In genomic region chr2:102101097-102101843, GRCh38 we compare ENCODE assay signal across 23 cellular contexts. TPM values are rescaled to one million over a fixed set of nuclear protein-coding genes. Genes with fewer than 3 reads are reported as not detected.
A peak's percentile ranks its signal among the peaks of the same experiment; 100 is the strongest.
DNase-seq lines count a peak whose midpoint lies in the region; ATAC-seq, FAIRE-seq and TF ChIP-seq lines count a peak whose summit lies in the region.
"Had no signal": no experiment of that assay in that cellular context is flagged by ENCODE, and none has a peak within 500 bp of the region (broad histone marks: within the 10 kb centered on the region; RNA-seq: fewer than 3 reads in every experiment).

No MANE protein-coding gene starts in this region.

- H3K36me3 ChIP-seq in ACC112 (ENCODE audit: insufficient read depth, low read length), result peaks cover 7% of the 10 kb centered on the region; the same call in 1 of the 2 replicates
- H3K36me3 ChIP-seq in PC-3 (ENCODE audit: low read depth, low read length), result no peaks in the 10 kb centered on the region
- no peaks in the 10 kb centered on the region for H3K36me3 ChIP-seq in pancreas
- H3K36me3 ChIP-seq: BLaER1 treated with 17β-estradiol and CSF1 and Interleukin-3, amounts not matched to agents 10 nM and 100 nM; lower lobe of right lung; tibial artery had no signal

- H3K27me3 ChIP-seq in ACC112 (ENCODE audit: insufficient read depth, low read length) (no peaks in the 10 kb centered on the region), PC-3 (ENCODE audit: low read length) (no peaks in the 10 kb centered on the region), foreskin keratinocyte (no peaks in the 10 kb centered on the region), pancreas (no peaks in the 10 kb centered on the region)
- H3K27me3 ChIP-seq: BLaER1 treated with 17β-estradiol and CSF1 and Interleukin-3, amounts not matched to agents 10 nM and 100 nM; tibial artery had no signal

- CTCF ChIA-PET in PC-3 (lab: Charles Lee), result interaction anchor here (0.7 kb wide), 1 partner anchor 65 kb away, joined by 3 read pairs; no protein-coding TSS in a partner anchor

- intact Hi-C loops in PC-3 (cut with micrococcal nuclease), result no loop called here
- intact Hi-C loops in pancreas (cut with DNase I), result no loop called here

- H3K9me2 ChIP-seq in PC-3 (replicated peaks; ENCODE audit: low read length), result no peaks in the 10 kb centered on the region; the same call in 1 of the 2 replicates

- no TSS peak for BruUV-seq in PC-3 (replicated peaks; lab: Mats Ljungman, UMichigan)

- no peak for DNase-seq in PC-3
- no peak for DNase-seq in foreskin keratinocyte
- DNase-seq in pancreas, result no peak
- no peak for DNase-seq in stimulated activated CD4-positive, alpha-beta T cell treated with anti-CD3 and anti-CD28 coated beads, Interleukin-12 subunit alpha, Interleukin-12 subunit beta, amount 100 ng/mL, for 4 hours
- no peak for DNase-seq in NCI-H1105 treated with DMSO at 0.1 percent for 48 hours (lab: John Stamatoyannopoulos, UW)
- DNase-seq: activated effector memory CD4-positive, alpha-beta T cell treated with Interleukin-2 at 50 U/mL for 16 hours; dorsolateral prefrontal cortex; lower lobe of right lung; NCI-H1436; NCI-H446; NCI-H774; right cardiac atrium; stimulated activated CD4-positive, alpha-beta T cell treated with anti-CD3 and anti-CD28 coated beads, Interleukin-15, amount 100 ng/mL, for 24 hours; stimulated activated naive CD4-positive, alpha-beta T cell treated with Interleukin-2 at 50 U/mL for 16 hours; tibial artery had no signal

- H3K4me2 ChIP-seq in PC-3 (ENCODE audit: low read length), result peak overlapping the region; percentile 36
- H3K4me2 ChIP-seq: BLaER1 treated with 17β-estradiol and CSF1 and Interleukin-3, amounts not matched to agents 10 nM and 100 nM; KMS-11 had no signal

- H3K27ac ChIP-seq in ACC112 (ENCODE audit: low read depth, low read length) (peak overlapping the region; percentile 92), PC-3 (ENCODE audit: low read length) (peak overlapping the region; percentile 86), foreskin keratinocyte (peak overlapping the region; percentile 43), pancreas (peak overlapping the region; percentile 32 to 85 (median 62))
- H3K27ac ChIP-seq: BLaER1 treated with 17β-estradiol and CSF1 and Interleukin-3, amounts not matched to agents 10 nM and 100 nM; dorsolateral prefrontal cortex; KMS-11; lower lobe of right lung; SK-N-MC; tibial artery had no signal

- FAIRE-seq in pancreas (lab: Jason Lieb, UNC), result no peak

- no peaks in the 10 kb centered on the region for H4K20me1 ChIP-seq in PC-3 (ENCODE audit: low read length)
- H4K20me1 ChIP-seq: BLaER1 treated with 17β-estradiol and CSF1 and Interleukin-3, amounts not matched to agents 10 nM and 100 nM had no signal

- 35 to 41% methylated on average over 5 of the region's 5 CpGs for WGBS in pancreas, 2 donors

- POLR2A ChIA-PET in PC-3 (lab: Charles Lee; ENCODE audit: unreplicated experiment), result no interaction called here

- ATAC-seq in PC-3 (no peak), foreskin keratinocyte (no peak), pancreas (peak in 1 of 4 donors; percentile 2), GM18909 (IDR thresholded peaks at IDR 0.05; ENCODE audit: poor library complexity, unreplicated experiment) (no peak), GM21381 (IDR thresholded peaks at IDR 0.05; ENCODE audit: unreplicated experiment) (no peak)
- ATAC-seq: lower lobe of right lung had no signal

- no peak for TF ChIP-seq CTCF in PC-3 (conservative IDR thresholded peaks at IDR 0.05; ENCODE audit: low read depth, low read length)
- TF ChIP-seq CTCF in foreskin keratinocyte (conservative IDR thresholded peaks at IDR 0.05), result no peak
- no peak for TF ChIP-seq CTCF in pancreas (IDR thresholded peaks at IDR 0.05)

- peak overlapping the region; percentile 6; the same call in 1 of the 2 replicates for H3K4me3 ChIP-seq in ACC112 (ENCODE audit: low read depth, low read length)
- no peak overlapping the region for H3K4me3 ChIP-seq in PC-3 (ENCODE audit: low read length)
- H3K4me3 ChIP-seq in pancreas, result no peak overlapping the region
- H3K4me3 ChIP-seq: BLaER1 treated with 17β-estradiol and CSF1 and Interleukin-3, amounts not matched to agents 10 nM and 100 nM; dorsolateral prefrontal cortex; lower lobe of right lung; SK-N-MC; tibial artery had no signal

- no peak overlapping the region for H2AFZ ChIP-seq in ACC112 (ENCODE audit: low read length, unreplicated experiment)
- H2AFZ ChIP-seq in PC-3 (ENCODE audit: low read length), result no peak overlapping the region

- H3K4me1 ChIP-seq in ACC112 (ENCODE audit: control insufficient read depth, insufficient read depth, low read length, unreplicated experiment) (peaks cover 41% of the 10 kb centered on the region), PC-3 (ENCODE audit: insufficient read depth, low read length) (peaks cover 32% of the 10 kb centered on the region), foreskin keratinocyte (peaks cover 12% of the 10 kb centered on the region), pancreas (peaks cover 3 to 55% (median 48%) of the 10 kb centered on the region in 3 donors)

- H3K9me3 ChIP-seq in PC-3 (ENCODE audit: low read length), result no peaks in the 10 kb centered on the region
- H3K9me3 ChIP-seq in pancreas, result no peaks in the 10 kb centered on the region
- H3K9me3 ChIP-seq: lower lobe of right lung, tibial artery had no signal

- peaks cover 48% of the 10 kb centered on the region for H3K79me2 ChIP-seq in ACC112 (ENCODE audit: control insufficient read depth, insufficient read depth, low read length, unreplicated experiment)
- no peaks in the 10 kb centered on the region for H3K79me2 ChIP-seq in PC-3 (ENCODE audit: low read length)
- H3K79me2 ChIP-seq: parathyroid adenoma had no signal

- peak overlapping the region; percentile 17; the same call in 1 of the 2 replicates for H3K9ac ChIP-seq in PC-3 (ENCODE audit: low read length)
- H3K9ac ChIP-seq: BLaER1 treated with 17β-estradiol and CSF1 and Interleukin-3, amounts not matched to agents 10 nM and 100 nM; KMS-11; parathyroid adenoma had no signal

- no peaks in the 10 kb centered on the region for H3F3A ChIP-seq in PC-3 (ENCODE audit: low read length, unreplicated experiment)

RNA-seq across cellular contexts. Expression of gene IL1R1, which starts 41.3 kb away (rescaled TPM):
- total RNA-seq in PC-3 (2014; rRNA removed), result 0.40 and 0.69 TPM in 2 replicates
- 3.6 and 4.2 TPM in 2 replicates for total RNA-seq in foreskin keratinocyte
- 1.6 and 2.5 TPM in 2 replicates for polyA plus RNA-seq in foreskin keratinocyte
- total RNA-seq in pancreas, result 10 to 100 TPM; 17.1 to 74.5 (median 29.3) TPM
- 10 to 100 TPM; 22.1 to 29.1 TPM for polyA plus RNA-seq in pancreas
- polyA plus RNA-seq: neural cell had no signal
